1 cellular context compared by ENCODE assay signal in the genomic region with DNA sequence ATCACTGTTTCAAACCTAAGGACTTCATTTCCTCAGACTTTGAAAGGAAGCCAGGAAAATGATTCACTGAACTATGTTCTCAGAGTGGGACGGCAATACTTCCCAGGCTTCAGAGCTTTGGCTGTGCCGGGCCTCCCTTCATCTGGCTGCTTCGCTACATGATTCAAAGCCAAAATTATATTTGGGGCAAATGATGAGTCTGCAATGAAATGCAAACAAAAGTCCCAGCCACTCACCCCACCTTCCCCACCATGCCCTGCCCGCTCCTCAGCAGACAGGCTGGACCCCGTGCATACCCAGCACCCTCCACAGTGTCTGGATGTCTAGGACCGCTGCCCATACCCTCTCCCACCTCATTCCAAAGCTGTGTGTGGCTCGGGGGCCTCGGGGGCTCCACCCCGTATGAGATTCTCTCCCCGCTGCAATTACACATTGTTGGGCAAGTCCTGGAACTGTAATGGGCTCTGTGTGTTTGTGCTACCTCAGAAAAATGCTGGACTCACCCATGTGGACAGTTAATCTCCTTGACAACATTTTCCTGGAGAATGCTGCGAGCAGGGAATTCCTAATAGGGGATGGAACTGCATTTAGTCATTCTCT.
A peak's percentile ranks its signal among the peaks of the same experiment; 100 is the strongest.
TF ChIP-seq lines count a peak whose summit lies in the region.

No MANE protein-coding gene starts in this region.

TF ChIP-seq in A549, 52 proteins besides CTCF, POLR2A, EP300 and RAD21 (continued from another document):
- TF ChIP-seq HDAC2 (IDR thresholded peaks at IDR 0.05): no peak
- no peak for TF ChIP-seq MAX (IDR thresholded peaks at IDR 0.05)
- no peak for TF ChIP-seq CHD2 (IDR thresholded peaks at IDR 0.05; ENCODE audit: low read length, partially characterized antibody)
- TF ChIP-seq JUNB (IDR thresholded peaks at IDR 0.05): peak; percentile 34; the same call in 1 of the 2 replicates
- no peak for TF ChIP-seq KDM5A (IDR thresholded peaks at IDR 0.05)
- no peak for TF ChIP-seq PHF8 (IDR thresholded peaks at IDR 0.05; ENCODE audit: borderline replicate concordance, low read depth)
